1 cellular context compared by ENCODE assay signal in genomic region chr6:156992396-156992795, GRCh38.
TF ChIP-seq lines count a peak whose summit lies in the region.

No MANE protein-coding gene starts in this region.

TF ChIP-seq in SK-N-SH, 30 proteins besides CTCF, POLR2A, EP300 and RAD21 (continued from another document):
- TF ChIP-seq REST (IDR thresholded peaks at IDR 0.05; ENCODE audit: low read depth, low read length), result no peak
- TF ChIP-seq GATA2 (CRISPR knock-in tag; IDR thresholded peaks at IDR 0.05), result peak; percentile 69
- TF ChIP-seq FOSL2 (IDR thresholded peaks at IDR 0.05; ENCODE audit: borderline replicate concordance, low read depth), result no peak
- TF ChIP-seq USF2 (IDR thresholded peaks at IDR 0.05; ENCODE audit: borderline replicate concordance, low read depth, low read length), result no peak
- no peak for TF ChIP-seq MEF2A (IDR thresholded peaks at IDR 0.05; ENCODE audit: borderline replicate concordance, low read depth)
- no peak for TF ChIP-seq JUND (IDR thresholded peaks at IDR 0.05)
- TF ChIP-seq RCOR1 (IDR thresholded peaks at IDR 0.05; ENCODE audit: low read length), result peak; percentile 7; the same call in 1 of the 2 replicates
- TF ChIP-seq USF1 (IDR thresholded peaks at IDR 0.05; ENCODE audit: borderline replicate concordance, low read depth), result no peak
- no peak for TF ChIP-seq FOXM1 (IDR thresholded peaks at IDR 0.05; ENCODE audit: low read depth)
